In the genomic region with DNA sequence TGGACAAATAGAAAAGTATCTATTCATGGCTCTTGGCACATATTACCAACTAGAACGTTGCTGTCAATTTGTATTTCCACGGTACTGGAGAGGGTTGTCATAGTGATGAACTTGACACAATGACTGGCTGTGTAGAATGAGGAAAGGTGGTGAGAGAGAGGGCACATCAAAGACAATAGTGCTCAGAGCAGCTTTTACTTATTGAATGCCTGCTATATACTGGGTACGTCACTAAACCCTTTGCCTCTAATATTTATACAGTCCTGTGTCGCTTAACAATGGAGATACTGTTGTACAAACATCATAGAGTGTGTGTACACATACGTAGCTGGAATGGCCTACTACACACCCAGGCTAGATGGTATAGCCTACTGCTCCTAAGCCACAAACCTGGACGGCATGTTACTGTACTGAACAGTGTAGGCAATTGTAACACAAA, we compare ENCODE assay signal across 9 cellular contexts. TPM values are rescaled to one million over a fixed set of nuclear protein-coding genes. Genes with fewer than 3 reads are reported as not detected.
DNase-seq lines count a peak whose midpoint lies in the region; TF ChIP-seq lines count a peak whose summit lies in the region.
"Had no signal": no experiment of that assay in that cellular context is flagged by ENCODE, and none has a peak within 500 bp of the region (broad histone marks: within the 10 kb centered on the region; RNA-seq: fewer than 3 reads in every experiment).

No MANE protein-coding gene starts in this region.

- no peak overlapping the region for H3K4me3 Mint-ChIP-seq in activated CD4-positive, alpha-beta memory T cell treated with anti-CD3 and anti-CD28 coated beads for 36 hours
- H3K4me3 Mint-ChIP-seq: CD14-positive monocyte had no signal

- no peaks in the 10 kb centered on the region for H3K36me3 Mint-ChIP-seq in activated CD4-positive, alpha-beta memory T cell treated with anti-CD3 and anti-CD28 coated beads for 36 hours
- H3K36me3 Mint-ChIP-seq: CD14-positive monocyte had no signal

- CTCF ChIA-PET in activated CD4-positive, alpha-beta memory T cell treated with anti-CD3 and anti-CD28 coated beads for 36 hours (lab: Charles Lee), result interaction anchor here (0.6 to 5.6 kb wide), 41 partner anchors 8 to 519 kb away, joined by 3 to 50 read pairs (median 4); a partner anchor contains a TSS

- H3K9ac ChIP-seq in OCI-LY3 (ENCODE audit: low read length), result no peak overlapping the region

- H3K9me3 ChIP-seq in OCI-LY3 (ENCODE audit: insufficient read depth, low read length), result no peaks in the 10 kb centered on the region

- peaks cover 24% of the 10 kb centered on the region for H3K4me1 ChIP-seq in OCI-LY3 (ENCODE audit: low read length)

- no peaks in the 10 kb centered on the region for H3K27me3 ChIP-seq in OCI-LY3 (ENCODE audit: low read depth, low read length)

- no peaks in the 10 kb centered on the region for H3K9me3 Mint-ChIP-seq in activated CD4-positive, alpha-beta memory T cell treated with anti-CD3 and anti-CD28 coated beads for 36 hours

- peak overlapping the region; percentile 57; the same call in 1 of the 2 replicates for H3K4me2 ChIP-seq in OCI-LY3 (ENCODE audit: low read length)

- H3K79me2 ChIP-seq in OCI-LY3 (ENCODE audit: low read length), result no peaks in the 10 kb centered on the region

- no peaks in the 10 kb centered on the region for H3K36me3 ChIP-seq in OCI-LY3 (replicated peaks; ENCODE audit: low read depth, low read length)

- H4K20me1 ChIP-seq in OCI-LY3 (ENCODE audit: insufficient read depth, low read length), result no peaks in the 10 kb centered on the region

- H3K27me3 Mint-ChIP-seq in activated CD4-positive, alpha-beta memory T cell treated with anti-CD3 and anti-CD28 coated beads for 36 hours, result no peaks in the 10 kb centered on the region

- POLR2A ChIA-PET in activated CD4-positive, alpha-beta memory T cell treated with anti-CD3 and anti-CD28 coated beads for 36 hours (lab: Charles Lee), result no interaction called here

- no peak for TF ChIP-seq CTCF in OCI-LY3 (IDR thresholded peaks at IDR 0.05; ENCODE audit: low read depth, low read length)

- no peak overlapping the region for H3K27ac Mint-ChIP-seq in activated CD4-positive, alpha-beta memory T cell treated with anti-CD3 and anti-CD28 coated beads for 36 hours
- H3K27ac Mint-ChIP-seq: CD14-positive monocyte had no signal

- intact Hi-C loops in activated CD4-positive, alpha-beta memory T cell treated with anti-CD3 and anti-CD28 coated beads for 36 hours (cut with micrococcal nuclease), result loop anchor here (1.0 to 10.0 kb wide), 7 partner anchors 22 to 326 kb away; no protein-coding TSS in a partner anchor

- H3K4me1 Mint-ChIP-seq in activated CD4-positive, alpha-beta memory T cell treated with anti-CD3 and anti-CD28 coated beads for 36 hours (ENCODE audit: low read depth), result peaks cover 2% of the 10 kb centered on the region
- H3K4me1 Mint-ChIP-seq: CD14-positive monocyte had no signal

- H3K4me3 ChIP-seq in OCI-LY3 (ENCODE audit: low read length), result peak overlapping the region; percentile 48; the same call in 1 of the 2 replicates

- no peak overlapping the region for H3K27ac ChIP-seq in OCI-LY3 (ENCODE audit: low read length)

- DNase-seq in DMS53 (lab: John Stamatoyannopoulos, UW), result peak; percentile 98
- peak; percentile 97 for DNase-seq in NCI-H1417 treated with DMSO at 0.1 percent for 48 hours (lab: John Stamatoyannopoulos, UW)
- peak; percentile 36 for DNase-seq in kidney glomerular epithelial cell (lab: John Stamatoyannopoulos, UW)
- DNase-seq in epidermal melanocyte (ENCODE audit: insufficient read length, low spot score), result no peak
- DNase-seq in activated CD4-positive, alpha-beta memory T cell treated with anti-CD3 and anti-CD28 coated beads for 36 hours, result no peak
- DNase-seq in HK-2 (ENCODE audit: unreplicated experiment), result no peak
- no peak for DNase-seq in HPDE6-E6E7 (ENCODE audit: extremely low spot score)

- H2AFZ ChIP-seq in OCI-LY3 (ENCODE audit: low read depth, low read length), result peak overlapping the region; percentile 92; the same call in 1 of the 2 replicates

RNA-seq across cellular contexts. Expression of a gene that starts 8.3 kb away (rescaled TPM):
- not detected for total RNA-seq in activated CD4-positive, alpha-beta memory T cell treated with anti-CD3 and anti-CD28 coated beads for 36 hours

RNA-seq across cellular contexts. Expression of a gene that starts 43.3 kb away (rescaled TPM):
- 1 to 10 TPM; 3.3 to 4.4 TPM for total RNA-seq in activated CD4-positive, alpha-beta memory T cell treated with anti-CD3 and anti-CD28 coated beads for 36 hours

RNA-seq across cellular contexts. Expression of a gene that starts 44.1 kb away (rescaled TPM):
- under 1 TPM; 0.78 to 0.85 TPM for total RNA-seq in activated CD4-positive, alpha-beta memory T cell treated with anti-CD3 and anti-CD28 coated beads for 36 hours

Comparison
In these comparisons a context has a peak if more than half of its experiments do, and no peak if none do; other contexts are left out.
1. DNase-seq: peak in DMS53 (single experiment), NCI-H1417 treated with DMSO at 0.1 percent for 48 hours (single experiment) and kidney glomerular epithelial cell (single experiment); none in epidermal melanocyte (single experiment), activated CD4-positive, alpha-beta memory T cell treated with anti-CD3 and anti-CD28 coated beads for 36 hours (single experiment), HK-2 (single experiment) and HPDE6-E6E7 (single experiment).